In the genomic region with DNA sequence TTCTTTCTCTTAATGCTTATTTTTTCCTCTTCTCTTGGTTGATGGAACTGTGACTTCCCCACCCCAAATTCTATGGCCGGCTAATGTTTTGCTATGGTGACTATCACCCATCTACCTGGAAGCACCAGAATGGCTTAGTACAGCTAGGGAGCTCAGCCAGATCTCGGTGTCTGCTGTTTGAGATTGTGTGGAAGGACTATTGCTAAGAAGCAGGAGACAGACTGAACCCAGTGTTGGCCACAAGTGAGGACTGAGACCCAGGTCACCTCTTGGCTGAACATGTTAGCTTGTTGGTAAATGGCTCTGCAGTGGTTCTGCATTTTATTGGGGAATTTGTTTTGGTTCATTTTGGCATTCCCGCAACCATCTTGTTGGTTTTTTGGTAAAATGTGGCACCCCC, we compare ENCODE assay signal across 9 cellular contexts. TPM values are rescaled to one million over a fixed set of nuclear protein-coding genes. Genes with fewer than 3 reads are reported as not detected.
DNase-seq lines count a peak whose midpoint lies in the region; ATAC-seq and TF ChIP-seq lines count a peak whose summit lies in the region.
"Had no signal": no experiment of that assay in that cellular context is flagged by ENCODE, and none has a peak within 500 bp of the region (broad histone marks: within the 10 kb centered on the region; RNA-seq: fewer than 3 reads in every experiment).

No MANE protein-coding gene starts in this region.

- BruUV-seq in MCF 10A (replicated peaks; lab: Mats Ljungman, UMichigan): no TSS peak

- peaks cover 28% of the 10 kb centered on the region for H3K4me1 ChIP-seq in mucosa of stomach (ENCODE audit: control insufficient read depth, insufficient read depth, low read length)

- no peak overlapping the region for H3K4me3 ChIP-seq in mucosa of stomach (ENCODE audit: low read length)

- intact Hi-C loops in MCF 10A (cut with micrococcal nuclease): no loop called here

- no peaks in the 10 kb centered on the region for H3K9me3 ChIP-seq in mucosa of stomach (ENCODE audit: control insufficient read depth, low read length)

- peak overlapping the region; percentile 89 for H3K4me3 Mint-ChIP-seq in stimulated activated naive CD8-positive, alpha-beta T cell treated with anti-CD3 and anti-CD28 coated beads, Interleukin-15, Interleukin-2, amounts not matched to agents 100 ng/mL and 50 ng/mL, for 24 hours
- H3K4me3 Mint-ChIP-seq in MCF 10A (ENCODE audit: unreplicated experiment): peak overlapping the region; percentile 79

- H3K27me3 ChIP-seq in mucosa of stomach (ENCODE audit: control insufficient read depth, insufficient read depth, low read length): no peaks in the 10 kb centered on the region

- TF ChIP-seq CTCF in MCF 10A (IDR thresholded peaks at IDR 0.05; ENCODE audit: unreplicated experiment): no peak

- H3K9ac ChIP-seq in mucosa of stomach (ENCODE audit: low read length): peak overlapping the region; percentile 11

- CTCF ChIA-PET in MCF 10A (lab: Yijun Ruan, JAX): interaction anchor here (0.6 to 1.3 kb wide), 4 partner anchors 28 to 342 kb away, joined by 3 to 4 read pairs (median 4); no protein-coding TSS in a partner anchor

- no peak overlapping the region for H3K27ac Mint-ChIP-seq in stimulated activated naive CD8-positive, alpha-beta T cell treated with anti-CD3 and anti-CD28 coated beads, Interleukin-15, Interleukin-2, amounts not matched to agents 100 ng/mL and 50 ng/mL, for 24 hours
- peak overlapping the region; percentile 83 for H3K27ac Mint-ChIP-seq in MCF 10A (ENCODE audit: low read depth, unreplicated experiment)

- H3K4me1 Mint-ChIP-seq in stimulated activated naive CD8-positive, alpha-beta T cell treated with anti-CD3 and anti-CD28 coated beads, Interleukin-15, Interleukin-2, amounts not matched to agents 100 ng/mL and 50 ng/mL, for 24 hours (ENCODE audit: low read depth): peaks cover 70% of the 10 kb centered on the region
- peaks cover 48% of the 10 kb centered on the region for H3K4me1 Mint-ChIP-seq in MCF 10A (ENCODE audit: insufficient read depth, unreplicated experiment)

- H3K36me3 ChIP-seq in mucosa of stomach (ENCODE audit: control insufficient read depth, insufficient read depth, low read length): no peaks in the 10 kb centered on the region

- DNase-seq in stimulated activated naive CD8-positive, alpha-beta T cell treated with anti-CD3 and anti-CD28 coated beads, Interleukin-15, Interleukin-2, amounts not matched to agents 100 U/mL and 50 U/mL, for 24 hours: no peak
- DNase-seq in MCF 10A (ENCODE audit: unreplicated experiment) (no peak), dermis blood vessel endothelial cell (no peak), DMS79 (lab: John Stamatoyannopoulos, UW) (no peak)
- no peak for DNase-seq in effector CD4-positive, alpha-beta T cell
- no peak for DNase-seq in activated CD4-positive, CD25-positive, alpha-beta regulatory T cell treated with anti-CD3 and anti-CD28 coated beads, Interleukin-2, amount 50 U/mL, for 72 hours
- DNase-seq: KBM-7 had no signal

- no peak for ATAC-seq in stimulated activated naive CD8-positive, alpha-beta T cell treated with anti-CD3 and anti-CD28 coated beads, Interleukin-15, Interleukin-2, amounts not matched to agents 100 U/mL and 50 U/mL, for 24 hours

- no peaks in the 10 kb centered on the region for H3K9me3 Mint-ChIP-seq in stimulated activated naive CD8-positive, alpha-beta T cell treated with anti-CD3 and anti-CD28 coated beads, Interleukin-15, Interleukin-2, amounts not matched to agents 100 ng/mL and 50 ng/mL, for 24 hours
- no peaks in the 10 kb centered on the region for H3K9me3 Mint-ChIP-seq in MCF 10A (ENCODE audit: unreplicated experiment)

- H3K27me3 Mint-ChIP-seq in stimulated activated naive CD8-positive, alpha-beta T cell treated with anti-CD3 and anti-CD28 coated beads, Interleukin-15, Interleukin-2, amounts not matched to agents 100 ng/mL and 50 ng/mL, for 24 hours: no peaks in the 10 kb centered on the region
- H3K27me3 Mint-ChIP-seq in MCF 10A (ENCODE audit: insufficient read depth, unreplicated experiment): no peaks in the 10 kb centered on the region

- POLR2A ChIA-PET in MCF 10A (lab: Yijun Ruan, JAX): interaction anchor here (0.7 to 5.5 kb wide), 14 partner anchors 10 to 1228 kb away, joined by 3 to 53 read pairs (median 4); no protein-coding TSS in a partner anchor

- peaks cover 34% of the 10 kb centered on the region for H3K36me3 Mint-ChIP-seq in stimulated activated naive CD8-positive, alpha-beta T cell treated with anti-CD3 and anti-CD28 coated beads, Interleukin-15, Interleukin-2, amounts not matched to agents 100 ng/mL and 50 ng/mL, for 24 hours (ENCODE audit: low read depth)
- H3K36me3 Mint-ChIP-seq in MCF 10A (ENCODE audit: insufficient read depth, unreplicated experiment): peaks cover 10% of the 10 kb centered on the region

RNA-seq across cellular contexts. Expression of gene PRRC2B, which starts 2.7 kb away (rescaled TPM):
- total RNA-seq in MCF 10A (2022): 173 and 186 TPM in 2 replicates
- total RNA-seq in dermis blood vessel endothelial cell: 63.8 and 110 TPM in 2 replicates
